2 cellular contexts compared by ENCODE assay signal in genomic region chr2:180554330-180554729, GRCh38.
TF ChIP-seq lines count a peak whose summit lies in the region.

No MANE protein-coding gene starts in this region.

TF ChIP-seq in endothelial cell of umbilical vein, 7 proteins besides CTCF, POLR2A, EP300 and RAD21 (continued from another document):
- TF ChIP-seq JUN (IDR thresholded peaks at IDR 0.05; ENCODE audit: borderline replicate concordance, insufficient read depth, insufficient read length, low read depth), result no peak
TF ChIP-seq in endothelial cell of umbilical vein: peak in this region for 1.

TF ChIP-seq in HepG2, 621 proteins besides CTCF, POLR2A, EP300 and RAD21 (continued from another document):
- TF ChIP-seq GFI1 (CRISPR knock-in tag; IDR thresholded peaks at IDR 0.05; ENCODE audit: borderline replicate concordance), result no peak
- no peak for TF ChIP-seq ZNF773 (CRISPR knock-in tag; IDR thresholded peaks at IDR 0.05; ENCODE audit: borderline replicate concordance)
- TF ChIP-seq ZBTB37 (CRISPR knock-in tag; IDR thresholded peaks at IDR 0.05), result no peak
- TF ChIP-seq SOX5 (CRISPR knock-in tag; IDR thresholded peaks at IDR 0.05; ENCODE audit: borderline replicate concordance), result no peak
- TF ChIP-seq ZBTB7B (CRISPR knock-in tag; IDR thresholded peaks at IDR 0.05), result no peak
- no peak for TF ChIP-seq ZNF33B (CRISPR knock-in tag; IDR thresholded peaks at IDR 0.05)
